In genomic region chr3:171189394-171189793, GRCh38 we compare ENCODE assay signal across 19 cellular contexts.
A peak's percentile ranks its signal among the peaks of the same experiment; 100 is the strongest.
DNase-seq lines count a peak whose midpoint lies in the region; ATAC-seq and TF ChIP-seq lines count a peak whose summit lies in the region.
"Had no signal": no experiment of that assay in that cellular context is flagged by ENCODE, and none has a peak within 500 bp of the region (broad histone marks: within the 10 kb centered on the region; RNA-seq: fewer than 3 reads in every experiment).

No MANE protein-coding gene starts in this region.

- peak; percentile 81 to 95 for ATAC-seq in natural killer cell treated with Interleukin-12 subunit alpha and Interleukin-12 subunit beta and Interleukin-15 and Interleukin-18, amount 100 ng/mL, for 72 hours
- ATAC-seq in natural killer cell: no peak
- ATAC-seq in GM21515 (IDR thresholded peaks at IDR 0.05; ENCODE audit: unreplicated experiment): peak; percentile 54
- ATAC-seq in HG03432 (IDR thresholded peaks at IDR 0.05; ENCODE audit: unreplicated experiment): peak; percentile 71
- peak; percentile 87 for ATAC-seq in stimulated activated naive CD8-positive, alpha-beta T cell treated with anti-CD3 and anti-CD28 coated beads, Interleukin-15, amount 100 ng/mL, for 72 hours
- ATAC-seq: left ventricle myocardium superior; naive thymus-derived CD8-positive, alpha-beta T cell; stimulated activated naive B cell treated with anti-CD40 and anti-IgM and Interleukin-4, amounts not matched to agents 10 μg/mL and 1 μg/mL and 100 μg/mL, for 72 hours had no signal

- intact Hi-C loops in natural killer cell (cut with micrococcal nuclease): loop anchor here (10.0 kb wide), 1 partner anchor 265 kb away; no protein-coding TSS in a partner anchor
- intact Hi-C loops in sigmoid colon (cut with DNase I): loop anchor here (5.0 kb wide), 1 partner anchor 378 kb away; no protein-coding TSS in a partner anchor

- H3K4me3 Mint-ChIP-seq in natural killer cell treated with Interleukin-12 subunit alpha and Interleukin-12 subunit beta and Interleukin-15 and Interleukin-18, amount 100 ng/mL, for 72 hours: peak overlapping the region; percentile 42
- no peak overlapping the region for H3K4me3 Mint-ChIP-seq in natural killer cell
- peak overlapping the region in 1 of 2 donors; percentile 60 for H3K4me3 Mint-ChIP-seq in stimulated activated naive CD8-positive, alpha-beta T cell treated with anti-CD3 and anti-CD28 coated beads, Interleukin-15, amount 100 ng/mL, for 72 hours
- H3K4me3 Mint-ChIP-seq: dendritic cell treated with granulocyte-macrophage colony-stimulating factor and Interleukin-4, amounts not matched to agents 40 ng/mL and 50 ng/mL, for 4 days; naive thymus-derived CD8-positive, alpha-beta T cell; stimulated activated naive B cell treated with anti-CD40 and anti-IgM and Interleukin-4, amounts not matched to agents 10 μg/mL and 1 μg/mL and 100 μg/mL, for 72 hours had no signal

- H3K27me3 ChIP-seq in sigmoid colon (no peaks in the 10 kb centered on the region), tibial nerve (no peaks in the 10 kb centered on the region)

- peaks cover 40 to 52% of the 10 kb centered on the region in 2 donors for H3K4me1 Mint-ChIP-seq in natural killer cell treated with Interleukin-12 subunit alpha and Interleukin-12 subunit beta and Interleukin-15 and Interleukin-18, amount 100 ng/mL, for 72 hours (ENCODE audit: low read depth in 2 of 2)
- peaks cover 7 to 11% of the 10 kb centered on the region in 2 donors for H3K4me1 Mint-ChIP-seq in natural killer cell
- H3K4me1 Mint-ChIP-seq in stimulated activated naive CD8-positive, alpha-beta T cell treated with anti-CD3 and anti-CD28 coated beads, Interleukin-15, amount 100 ng/mL, for 72 hours: peaks cover 42% of the 10 kb centered on the region
- H3K4me1 Mint-ChIP-seq: stimulated activated naive B cell treated with anti-CD40 and anti-IgM and Interleukin-4, amounts not matched to agents 10 μg/mL and 1 μg/mL and 100 μg/mL, for 72 hours had no signal

- no peak overlapping the region for H3K27ac ChIP-seq in sigmoid colon
- H3K27ac ChIP-seq in tibial nerve: no peak overlapping the region

- TF ChIP-seq CTCF in natural killer cell (IDR thresholded peaks at IDR 0.05) (no peak), sigmoid colon (IDR thresholded peaks at IDR 0.05) (no peak), tibial nerve (IDR thresholded peaks at IDR 0.05) (no peak)

- DNase-seq in natural killer cell treated with Interleukin-12 subunit alpha and Interleukin-12 subunit beta and Interleukin-15 and Interleukin-18, amount 100 ng/mL, for 72 hours (ENCODE audit: low spot score): no peak
- no peak for DNase-seq in natural killer cell
- DNase-seq in stimulated activated naive CD8-positive, alpha-beta T cell treated with anti-CD3 and anti-CD28 coated beads, Interleukin-15, amount 100 ng/mL, for 72 hours: peak in 1 of 2 donors; percentile 22
- no peak for DNase-seq in sigmoid colon
- DNase-seq in NCI-H82 treated with DMSO at 0.1 percent for 48 hours (lab: John Stamatoyannopoulos, UW; ENCODE audit: unreplicated experiment): no peak
- DNase-seq in tibial nerve (ENCODE audit: low spot score in 2 of 2): no peak
- DNase-seq: DMS153; Kasumi-1; left ventricle myocardium superior; naive thymus-derived CD8-positive, alpha-beta T cell; NCI-H1694 treated with DMSO at 0.1 percent for 48 hours; NCI-H524; retina; stimulated activated CD4-positive, alpha-beta T cell treated with anti-CD3 and anti-CD28 coated beads, Interleukin-2, amount 100 ng/mL, for 48 hours; stimulated activated naive B cell treated with anti-CD40 and anti-IgM and Interleukin-4, amounts not matched to agents 10 μg/mL and 1 μg/mL and 100 μg/mL, for 72 hours; T1000 had no signal

- 81 to 86% methylated on average over 2 of the region's 2 CpGs for WGBS in sigmoid colon, 2 donors
- WGBS in tibial nerve, 2 donors: 95% methylated on average over 2 of the region's 2 CpGs

- H3K27ac Mint-ChIP-seq in natural killer cell treated with Interleukin-12 subunit alpha and Interleukin-12 subunit beta and Interleukin-15 and Interleukin-18, amount 100 ng/mL, for 72 hours: peak overlapping the region; percentile 73 to 89
- H3K27ac Mint-ChIP-seq in natural killer cell: peak overlapping the region in 1 of 2 donors; percentile 6
- H3K27ac Mint-ChIP-seq in stimulated activated naive CD8-positive, alpha-beta T cell treated with anti-CD3 and anti-CD28 coated beads, Interleukin-15, amount 100 ng/mL, for 72 hours: peak overlapping the region; percentile 45 to 92
- H3K27ac Mint-ChIP-seq: dendritic cell treated with granulocyte-macrophage colony-stimulating factor and Interleukin-4, amounts not matched to agents 40 ng/mL and 50 ng/mL, for 4 days; stimulated activated naive B cell treated with anti-CD40 and anti-IgM and Interleukin-4, amounts not matched to agents 10 μg/mL and 1 μg/mL and 100 μg/mL, for 72 hours had no signal

- no peak overlapping the region for H3K4me3 ChIP-seq in sigmoid colon
- no peak overlapping the region for H3K4me3 ChIP-seq in tibial nerve

- H3K36me3 ChIP-seq in sigmoid colon: no peaks in the 10 kb centered on the region
- no peaks in the 10 kb centered on the region for H3K36me3 ChIP-seq in tibial nerve

- TF ChIP-seq EP300 in sigmoid colon (IDR thresholded peaks at IDR 0.05) (no peak), tibial nerve (IDR thresholded peaks at IDR 0.05) (no peak)

- no peaks in the 10 kb centered on the region for H3K9me3 Mint-ChIP-seq in natural killer cell treated with Interleukin-12 subunit alpha and Interleukin-12 subunit beta and Interleukin-15 and Interleukin-18, amount 100 ng/mL, for 72 hours
- no peaks in the 10 kb centered on the region for H3K9me3 Mint-ChIP-seq in natural killer cell
- no peaks in the 10 kb centered on the region for H3K9me3 Mint-ChIP-seq in stimulated activated naive CD8-positive, alpha-beta T cell treated with anti-CD3 and anti-CD28 coated beads, Interleukin-15, amount 100 ng/mL, for 72 hours
- H3K9me3 Mint-ChIP-seq: dendritic cell treated with granulocyte-macrophage colony-stimulating factor and Interleukin-4, amounts not matched to agents 40 ng/mL and 50 ng/mL, for 4 days; stimulated activated naive B cell treated with anti-CD40 and anti-IgM and Interleukin-4, amounts not matched to agents 10 μg/mL and 1 μg/mL and 100 μg/mL, for 72 hours had no signal

- H3K36me3 Mint-ChIP-seq in natural killer cell treated with Interleukin-12 subunit alpha and Interleukin-12 subunit beta and Interleukin-15 and Interleukin-18, amount 100 ng/mL, for 72 hours: peaks cover 4% of the 10 kb centered on the region
- peaks cover 13% of the 10 kb centered on the region for H3K36me3 Mint-ChIP-seq in natural killer cell
- H3K36me3 Mint-ChIP-seq: stimulated activated naive B cell treated with anti-CD40 and anti-IgM and Interleukin-4, amounts not matched to agents 10 μg/mL and 1 μg/mL and 100 μg/mL, for 72 hours had no signal

- H3K4me1 ChIP-seq in sigmoid colon (peaks cover 0 to 16% (median 14%) of the 10 kb centered on the region in 4 donors), tibial nerve (peaks cover 0 to 20% (median 0%) of the 10 kb centered on the region in 4 donors)

- H3K9me3 ChIP-seq in sigmoid colon: no peaks in the 10 kb centered on the region
- H3K9me3 ChIP-seq in tibial nerve: no peaks in the 10 kb centered on the region

- TF ChIP-seq POLR2A in sigmoid colon (IDR thresholded peaks at IDR 0.05) (no peak), tibial nerve (IDR thresholded peaks at IDR 0.05) (no peak)

- no peaks in the 10 kb centered on the region for H3K27me3 Mint-ChIP-seq in natural killer cell treated with Interleukin-12 subunit alpha and Interleukin-12 subunit beta and Interleukin-15 and Interleukin-18, amount 100 ng/mL, for 72 hours
- H3K27me3 Mint-ChIP-seq in natural killer cell (ENCODE audit: low read depth in 2 of 2): no peaks in the 10 kb centered on the region
- H3K27me3 Mint-ChIP-seq in stimulated activated naive CD8-positive, alpha-beta T cell treated with anti-CD3 and anti-CD28 coated beads, Interleukin-15, amount 100 ng/mL, for 72 hours: no peaks in the 10 kb centered on the region
- H3K27me3 Mint-ChIP-seq: dendritic cell treated with granulocyte-macrophage colony-stimulating factor and Interleukin-4, amounts not matched to agents 40 ng/mL and 50 ng/mL, for 4 days; naive thymus-derived CD8-positive, alpha-beta T cell; stimulated activated naive B cell treated with anti-CD40 and anti-IgM and Interleukin-4, amounts not matched to agents 10 μg/mL and 1 μg/mL and 100 μg/mL, for 72 hours had no signal

Comparison
In these comparisons a context has a peak if more than half of its experiments do, and no peak if none do; other contexts are left out.
1. ATAC-seq: peak in natural killer cell treated with Interleukin-12 subunit alpha and Interleukin-12 subunit beta and Interleukin-15 and Interleukin-18, amount 100 ng/mL, for 72 hours (2 of 2), GM21515 (single experiment), HG03432 (single experiment) and stimulated activated naive CD8-positive, alpha-beta T cell treated with anti-CD3 and anti-CD28 coated beads, Interleukin-15, amount 100 ng/mL, for 72 hours (single experiment); none in natural killer cell (0 of 3).